In the genomic region with DNA sequence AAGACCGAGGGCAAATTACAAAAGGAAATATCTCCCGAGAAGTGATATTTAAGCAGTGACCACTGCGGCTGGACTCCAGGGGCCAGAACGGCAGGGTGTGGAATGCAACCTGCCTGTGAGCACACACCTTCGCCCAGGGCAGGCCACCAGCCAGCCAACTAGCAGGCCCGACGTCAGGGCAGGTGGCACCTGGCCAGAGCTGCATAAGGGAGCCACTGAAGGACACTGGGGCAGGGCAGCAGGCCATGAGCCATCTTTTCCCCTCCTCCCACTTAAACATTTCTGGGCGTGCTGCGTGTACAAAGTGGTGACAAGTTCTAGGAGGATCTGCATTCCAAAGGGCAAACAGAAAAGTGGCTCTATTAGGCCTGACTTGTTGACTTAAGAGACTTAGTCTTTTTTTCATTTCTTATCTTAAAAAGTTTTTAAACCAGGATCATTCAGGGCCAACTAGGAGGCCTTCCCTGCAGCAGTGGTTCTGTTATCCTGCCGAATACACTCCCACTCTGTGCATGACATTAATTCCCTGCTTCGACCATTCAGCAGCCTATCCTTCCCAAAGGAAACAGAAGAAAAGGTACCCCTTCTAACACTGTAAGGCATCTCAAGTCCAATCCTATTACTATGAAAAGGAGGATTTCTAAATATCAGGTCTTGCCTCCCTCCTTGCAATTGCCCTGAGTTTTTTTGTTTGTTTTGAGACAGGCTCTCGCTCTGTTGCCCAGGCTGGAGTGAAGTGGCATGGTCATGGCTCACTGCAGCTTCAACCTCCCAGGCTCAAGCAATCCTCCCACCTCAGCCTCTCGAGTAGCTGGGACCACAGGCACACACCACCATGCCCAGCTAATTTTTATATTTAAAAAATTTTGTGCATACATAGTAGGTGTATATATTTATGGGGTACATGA, we compare ENCODE assay signal across 1 cellular context.
TF ChIP-seq lines count a peak whose summit lies in the region.

No MANE protein-coding gene starts in this region.

TF ChIP-seq in HepG2, 621 proteins besides CTCF, POLR2A, EP300 and RAD21 (continued from another document and continues in another):
- TF ChIP-seq, protein P1, sequence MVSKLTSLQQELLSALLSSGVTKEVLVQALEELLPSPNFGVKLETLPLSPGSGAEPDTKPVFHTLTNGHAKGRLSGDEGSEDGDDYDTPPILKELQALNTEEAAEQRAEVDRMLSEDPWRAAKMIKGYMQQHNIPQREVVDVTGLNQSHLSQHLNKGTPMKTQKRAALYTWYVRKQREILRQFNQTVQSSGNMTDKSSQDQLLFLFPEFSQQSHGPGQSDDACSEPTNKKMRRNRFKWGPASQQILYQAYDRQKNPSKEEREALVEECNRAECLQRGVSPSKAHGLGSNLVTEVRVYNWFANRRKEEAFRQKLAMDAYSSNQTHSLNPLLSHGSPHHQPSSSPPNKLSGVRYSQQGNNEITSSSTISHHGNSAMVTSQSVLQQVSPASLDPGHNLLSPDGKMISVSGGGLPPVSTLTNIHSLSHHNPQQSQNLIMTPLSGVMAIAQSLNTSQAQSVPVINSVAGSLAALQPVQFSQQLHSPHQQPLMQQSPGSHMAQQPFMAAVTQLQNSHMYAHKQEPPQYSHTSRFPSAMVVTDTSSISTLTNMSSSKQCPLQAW (CRISPR knock-in tag; IDR thresholded peaks at IDR 0.05) = 0 out of 2 replicates have a peak, but pooled peaks have one; percentile 61
- TF ChIP-seq ZNF331 (CRISPR knock-in tag; IDR thresholded peaks at IDR 0.05) (peak; percentile 52; the same call in 1 of the 2 replicates), SRSF4 (IDR thresholded peaks at IDR 0.05; ENCODE audit: low read depth, low read length, poor library complexity, severe bottlenecking) (no peak), RCOR2 (CRISPR knock-in tag; IDR thresholded peaks at IDR 0.05) (peak; percentile 77; the same call in 1 of the 2 replicates), HHEX (CRISPR knock-in tag; IDR thresholded peaks at IDR 0.05) (peak; percentile 43; the same call in 1 of the 2 replicates), ZNF382 (CRISPR knock-in tag; IDR thresholded peaks at IDR 0.05; ENCODE audit: borderline replicate concordance) (no peak), SMARCE1 (IDR thresholded peaks at IDR 0.05; ENCODE audit: borderline replicate concordance) (no peak), THYN1 (CRISPR knock-in tag; IDR thresholded peaks at IDR 0.05; ENCODE audit: borderline replicate concordance, low read depth) (no peak), ZNF781 (CRISPR knock-in tag; IDR thresholded peaks at IDR 0.05; ENCODE audit: borderline replicate concordance, not compliant biosample characterization) (no peak), ARID2 (CRISPR knock-in tag; IDR thresholded peaks at IDR 0.05; ENCODE audit: borderline replicate concordance) (no peak), KLF6 (CRISPR knock-in tag; IDR thresholded peaks at IDR 0.05) (no peak), ZNF34 (CRISPR knock-in tag; IDR thresholded peaks at IDR 0.05; ENCODE audit: borderline replicate concordance) (no peak), ZNF792 (CRISPR knock-in tag; IDR thresholded peaks at IDR 0.05) (peak; percentile 64; the same call in 1 of the 2 replicates), ATAD3A (CRISPR knock-in tag; IDR thresholded peaks at IDR 0.05) (no peak), ZNF552 (CRISPR knock-in tag; IDR thresholded peaks at IDR 0.05; ENCODE audit: borderline replicate concordance) (no peak), STAG1 (CRISPR knock-in tag; IDR thresholded peaks at IDR 0.05) (0 out of 2 replicates have a peak, but pooled peaks have one; percentile 8), ZNF530 (CRISPR knock-in tag; IDR thresholded peaks at IDR 0.05; ENCODE audit: low read depth) (no peak), ZNF446 (CRISPR knock-in tag; IDR thresholded peaks at IDR 0.05) (no peak), SP1 (IDR thresholded peaks at IDR 0.05) (no peak), SP1 (CRISPR knock-in tag; IDR thresholded peaks at IDR 0.05) (peak; percentile 23; the same call in 1 of the 2 replicates), XBP1 (CRISPR knock-in tag; IDR thresholded peaks at IDR 0.05) (no peak), ZNF782 (CRISPR knock-in tag; IDR thresholded peaks at IDR 0.05; ENCODE audit: borderline replicate concordance) (no peak), SALL1 (CRISPR knock-in tag; IDR thresholded peaks at IDR 0.05) (peak; percentile 78), ZNF124 (CRISPR knock-in tag; IDR thresholded peaks at IDR 0.05) (peak; percentile 90), RFX1 (IDR thresholded peaks at IDR 0.05) (no peak), ZFY (CRISPR knock-in tag; IDR thresholded peaks at IDR 0.05) (peak; percentile 60; the same call in 1 of the 2 replicates), U2AF1 (optimal IDR thresholded peaks at IDR 0.05; ENCODE audit: low read depth, low read length) (no peak), ZNF335 (CRISPR knock-in tag; IDR thresholded peaks at IDR 0.05) (peak; percentile 65; the same call in 1 of the 2 replicates), ZNF263 (CRISPR knock-in tag; IDR thresholded peaks at IDR 0.05) (no peak), ZNF207 (IDR thresholded peaks at IDR 0.05; ENCODE audit: borderline replicate concordance) (no peak), GFI1 (CRISPR knock-in tag; IDR thresholded peaks at IDR 0.05; ENCODE audit: borderline replicate concordance) (peak; percentile 46; the same call in 1 of the 2 replicates)
- TF ChIP-seq, protein P2, sequence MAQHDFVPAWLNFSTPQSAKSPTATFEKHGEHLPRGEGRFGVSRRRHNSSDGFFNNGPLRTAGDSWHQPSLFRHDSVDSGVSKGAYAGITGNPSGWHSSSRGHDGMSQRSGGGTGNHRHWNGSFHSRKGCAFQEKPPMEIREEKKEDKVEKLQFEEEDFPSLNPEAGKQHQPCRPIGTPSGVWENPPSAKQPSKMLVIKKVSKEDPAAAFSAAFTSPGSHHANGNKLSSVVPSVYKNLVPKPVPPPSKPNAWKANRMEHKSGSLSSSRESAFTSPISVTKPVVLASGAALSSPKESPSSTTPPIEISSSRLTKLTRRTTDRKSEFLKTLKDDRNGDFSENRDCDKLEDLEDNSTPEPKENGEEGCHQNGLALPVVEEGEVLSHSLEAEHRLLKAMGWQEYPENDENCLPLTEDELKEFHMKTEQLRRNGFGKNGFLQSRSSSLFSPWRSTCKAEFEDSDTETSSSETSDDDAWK (CRISPR knock-in tag; IDR thresholded peaks at IDR 0.05) = no peak
- TF ChIP-seq, protein P3, sequence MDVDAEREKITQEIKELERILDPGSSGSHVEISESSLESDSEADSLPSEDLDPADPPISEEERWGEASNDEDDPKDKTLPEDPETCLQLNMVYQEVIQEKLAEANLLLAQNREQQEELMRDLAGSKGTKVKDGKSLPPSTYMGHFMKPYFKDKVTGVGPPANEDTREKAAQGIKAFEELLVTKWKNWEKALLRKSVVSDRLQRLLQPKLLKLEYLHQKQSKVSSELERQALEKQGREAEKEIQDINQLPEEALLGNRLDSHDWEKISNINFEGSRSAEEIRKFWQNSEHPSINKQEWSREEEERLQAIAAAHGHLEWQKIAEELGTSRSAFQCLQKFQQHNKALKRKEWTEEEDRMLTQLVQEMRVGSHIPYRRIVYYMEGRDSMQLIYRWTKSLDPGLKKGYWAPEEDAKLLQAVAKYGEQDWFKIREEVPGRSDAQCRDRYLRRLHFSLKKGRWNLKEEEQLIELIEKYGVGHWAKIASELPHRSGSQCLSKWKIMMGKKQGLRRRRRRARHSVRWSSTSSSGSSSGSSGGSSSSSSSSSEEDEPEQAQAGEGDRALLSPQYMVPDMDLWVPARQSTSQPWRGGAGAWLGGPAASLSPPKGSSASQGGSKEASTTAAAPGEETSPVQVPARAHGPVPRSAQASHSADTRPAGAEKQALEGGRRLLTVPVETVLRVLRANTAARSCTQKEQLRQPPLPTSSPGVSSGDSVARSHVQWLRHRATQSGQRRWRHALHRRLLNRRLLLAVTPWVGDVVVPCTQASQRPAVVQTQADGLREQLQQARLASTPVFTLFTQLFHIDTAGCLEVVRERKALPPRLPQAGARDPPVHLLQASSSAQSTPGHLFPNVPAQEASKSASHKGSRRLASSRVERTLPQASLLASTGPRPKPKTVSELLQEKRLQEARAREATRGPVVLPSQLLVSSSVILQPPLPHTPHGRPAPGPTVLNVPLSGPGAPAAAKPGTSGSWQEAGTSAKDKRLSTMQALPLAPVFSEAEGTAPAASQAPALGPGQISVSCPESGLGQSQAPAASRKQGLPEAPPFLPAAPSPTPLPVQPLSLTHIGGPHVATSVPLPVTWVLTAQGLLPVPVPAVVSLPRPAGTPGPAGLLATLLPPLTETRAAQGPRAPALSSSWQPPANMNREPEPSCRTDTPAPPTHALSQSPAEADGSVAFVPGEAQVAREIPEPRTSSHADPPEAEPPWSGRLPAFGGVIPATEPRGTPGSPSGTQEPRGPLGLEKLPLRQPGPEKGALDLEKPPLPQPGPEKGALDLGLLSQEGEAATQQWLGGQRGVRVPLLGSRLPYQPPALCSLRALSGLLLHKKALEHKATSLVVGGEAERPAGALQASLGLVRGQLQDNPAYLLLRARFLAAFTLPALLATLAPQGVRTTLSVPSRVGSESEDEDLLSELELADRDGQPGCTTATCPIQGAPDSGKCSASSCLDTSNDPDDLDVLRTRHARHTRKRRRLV (CRISPR knock-in tag; IDR thresholded peaks at IDR 0.05) = no peak
- TF ChIP-seq, protein P4, sequence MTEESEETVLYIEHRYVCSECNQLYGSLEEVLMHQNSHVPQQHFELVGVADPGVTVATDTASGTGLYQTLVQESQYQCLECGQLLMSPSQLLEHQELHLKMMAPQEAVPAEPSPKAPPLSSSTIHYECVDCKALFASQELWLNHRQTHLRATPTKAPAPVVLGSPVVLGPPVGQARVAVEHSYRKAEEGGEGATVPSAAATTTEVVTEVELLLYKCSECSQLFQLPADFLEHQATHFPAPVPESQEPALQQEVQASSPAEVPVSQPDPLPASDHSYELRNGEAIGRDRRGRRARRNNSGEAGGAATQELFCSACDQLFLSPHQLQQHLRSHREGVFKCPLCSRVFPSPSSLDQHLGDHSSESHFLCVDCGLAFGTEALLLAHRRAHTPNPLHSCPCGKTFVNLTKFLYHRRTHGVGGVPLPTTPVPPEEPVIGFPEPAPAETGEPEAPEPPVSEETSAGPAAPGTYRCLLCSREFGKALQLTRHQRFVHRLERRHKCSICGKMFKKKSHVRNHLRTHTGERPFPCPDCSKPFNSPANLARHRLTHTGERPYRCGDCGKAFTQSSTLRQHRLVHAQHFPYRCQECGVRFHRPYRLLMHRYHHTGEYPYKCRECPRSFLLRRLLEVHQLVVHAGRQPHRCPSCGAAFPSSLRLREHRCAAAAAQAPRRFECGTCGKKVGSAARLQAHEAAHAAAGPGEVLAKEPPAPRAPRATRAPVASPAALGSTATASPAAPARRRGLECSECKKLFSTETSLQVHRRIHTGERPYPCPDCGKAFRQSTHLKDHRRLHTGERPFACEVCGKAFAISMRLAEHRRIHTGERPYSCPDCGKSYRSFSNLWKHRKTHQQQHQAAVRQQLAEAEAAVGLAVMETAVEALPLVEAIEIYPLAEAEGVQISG (CRISPR knock-in tag; IDR thresholded peaks at IDR 0.05) = peak; percentile 58
- TF ChIP-seq, protein P5, sequence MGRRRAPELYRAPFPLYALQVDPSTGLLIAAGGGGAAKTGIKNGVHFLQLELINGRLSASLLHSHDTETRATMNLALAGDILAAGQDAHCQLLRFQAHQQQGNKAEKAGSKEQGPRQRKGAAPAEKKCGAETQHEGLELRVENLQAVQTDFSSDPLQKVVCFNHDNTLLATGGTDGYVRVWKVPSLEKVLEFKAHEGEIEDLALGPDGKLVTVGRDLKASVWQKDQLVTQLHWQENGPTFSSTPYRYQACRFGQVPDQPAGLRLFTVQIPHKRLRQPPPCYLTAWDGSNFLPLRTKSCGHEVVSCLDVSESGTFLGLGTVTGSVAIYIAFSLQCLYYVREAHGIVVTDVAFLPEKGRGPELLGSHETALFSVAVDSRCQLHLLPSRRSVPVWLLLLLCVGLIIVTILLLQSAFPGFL (CRISPR knock-in tag; IDR thresholded peaks at IDR 0.05) = no peak
- TF ChIP-seq, protein P6, sequence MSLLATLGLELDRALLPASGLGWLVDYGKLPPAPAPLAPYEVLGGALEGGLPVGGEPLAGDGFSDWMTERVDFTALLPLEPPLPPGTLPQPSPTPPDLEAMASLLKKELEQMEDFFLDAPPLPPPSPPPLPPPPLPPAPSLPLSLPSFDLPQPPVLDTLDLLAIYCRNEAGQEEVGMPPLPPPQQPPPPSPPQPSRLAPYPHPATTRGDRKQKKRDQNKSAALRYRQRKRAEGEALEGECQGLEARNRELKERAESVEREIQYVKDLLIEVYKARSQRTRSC (CRISPR knock-in tag; IDR thresholded peaks at IDR 0.05; ENCODE audit: low read depth) = no peak
- TF ChIP-seq, protein P7, sequence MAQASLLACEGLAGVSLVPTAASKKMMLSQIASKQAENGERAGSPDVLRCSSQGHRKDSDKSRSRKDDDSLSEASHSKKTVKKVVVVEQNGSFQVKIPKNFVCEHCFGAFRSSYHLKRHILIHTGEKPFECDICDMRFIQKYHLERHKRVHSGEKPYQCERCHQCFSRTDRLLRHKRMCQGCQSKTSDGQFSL (CRISPR knock-in tag; IDR thresholded peaks at IDR 0.05) = no peak
- TF ChIP-seq, protein P8, sequence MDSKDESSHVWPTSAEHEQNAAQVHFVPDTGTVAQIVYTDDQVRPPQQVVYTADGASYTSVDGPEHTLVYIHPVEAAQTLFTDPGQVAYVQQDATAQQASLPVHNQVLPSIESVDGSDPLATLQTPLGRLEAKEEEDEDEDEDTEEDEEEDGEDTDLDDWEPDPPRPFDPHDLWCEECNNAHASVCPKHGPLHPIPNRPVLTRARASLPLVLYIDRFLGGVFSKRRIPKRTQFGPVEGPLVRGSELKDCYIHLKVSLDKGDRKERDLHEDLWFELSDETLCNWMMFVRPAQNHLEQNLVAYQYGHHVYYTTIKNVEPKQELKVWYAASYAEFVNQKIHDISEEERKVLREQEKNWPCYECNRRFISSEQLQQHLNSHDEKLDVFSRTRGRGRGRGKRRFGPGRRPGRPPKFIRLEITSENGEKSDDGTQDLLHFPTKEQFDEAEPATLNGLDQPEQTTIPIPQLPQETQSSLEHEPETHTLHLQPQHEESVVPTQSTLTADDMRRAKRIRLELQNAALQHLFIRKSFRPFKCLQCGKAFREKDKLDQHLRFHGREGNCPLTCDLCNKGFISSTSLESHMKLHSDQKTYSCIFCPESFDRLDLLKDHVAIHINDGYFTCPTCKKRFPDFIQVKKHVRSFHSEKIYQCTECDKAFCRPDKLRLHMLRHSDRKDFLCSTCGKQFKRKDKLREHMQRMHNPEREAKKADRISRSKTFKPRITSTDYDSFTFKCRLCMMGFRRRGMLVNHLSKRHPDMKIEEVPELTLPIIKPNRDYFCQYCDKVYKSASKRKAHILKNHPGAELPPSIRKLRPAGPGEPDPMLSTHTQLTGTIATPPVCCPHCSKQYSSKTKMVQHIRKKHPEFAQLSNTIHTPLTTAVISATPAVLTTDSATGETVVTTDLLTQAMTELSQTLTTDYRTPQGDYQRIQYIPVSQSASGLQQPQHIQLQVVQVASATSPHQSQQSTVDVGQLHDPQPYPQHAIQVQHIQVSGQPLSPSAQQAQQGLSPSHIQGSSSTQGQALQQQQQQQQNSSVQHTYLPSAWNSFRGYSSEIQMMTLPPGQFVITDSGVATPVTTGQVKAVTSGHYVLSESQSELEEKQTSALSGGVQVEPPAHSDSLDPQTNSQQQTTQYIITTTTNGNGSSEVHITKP (CRISPR knock-in tag; IDR thresholded peaks at IDR 0.05; ENCODE audit: low read depth) = no peak
- TF ChIP-seq, protein P9, sequence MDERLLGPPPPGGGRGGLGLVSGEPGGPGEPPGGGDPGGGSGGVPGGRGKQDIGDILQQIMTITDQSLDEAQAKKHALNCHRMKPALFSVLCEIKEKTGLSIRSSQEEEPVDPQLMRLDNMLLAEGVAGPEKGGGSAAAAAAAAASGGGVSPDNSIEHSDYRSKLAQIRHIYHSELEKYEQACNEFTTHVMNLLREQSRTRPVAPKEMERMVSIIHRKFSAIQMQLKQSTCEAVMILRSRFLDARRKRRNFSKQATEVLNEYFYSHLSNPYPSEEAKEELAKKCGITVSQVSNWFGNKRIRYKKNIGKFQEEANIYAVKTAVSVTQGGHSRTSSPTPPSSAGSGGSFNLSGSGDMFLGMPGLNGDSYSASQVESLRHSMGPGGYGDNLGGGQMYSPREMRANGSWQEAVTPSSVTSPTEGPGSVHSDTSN (CRISPR knock-in tag; IDR thresholded peaks at IDR 0.05) = no peak
